In the genomic region with DNA sequence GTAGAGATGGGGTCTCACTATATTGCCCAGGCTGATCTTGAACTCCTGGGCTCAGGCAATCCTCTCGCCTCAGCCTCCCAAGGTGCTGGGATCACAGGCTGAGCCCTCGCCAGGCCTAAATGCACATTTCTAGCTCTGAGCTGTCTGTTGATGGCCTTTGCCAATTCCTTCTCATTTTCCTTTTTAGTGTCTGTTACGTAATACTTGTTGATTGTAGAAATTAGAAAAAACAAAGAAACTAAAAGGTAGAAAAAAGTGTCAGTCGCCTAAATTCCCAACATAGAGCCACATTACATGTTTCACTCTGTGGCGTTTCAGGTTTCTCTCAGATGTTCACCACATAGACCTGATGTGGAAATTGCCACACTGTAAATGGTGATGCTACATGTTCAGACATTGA, we compare ENCODE assay signal across 25 cellular contexts. TPM values are rescaled to one million over a fixed set of nuclear protein-coding genes. Genes with fewer than 3 reads are reported as not detected.
DNase-seq lines count a peak whose midpoint lies in the region; ATAC-seq, FAIRE-seq and TF ChIP-seq lines count a peak whose summit lies in the region.
"Had no signal": no experiment of that assay in that cellular context is flagged by ENCODE, and none has a peak within 500 bp of the region (broad histone marks: within the 10 kb centered on the region; RNA-seq: fewer than 3 reads in every experiment).

No MANE protein-coding gene starts in this region.

- H3K4me1 ChIP-seq in A549 (peaks cover 9% of the 10 kb centered on the region), Loucy (ENCODE audit: insufficient read depth, low read length, poor library complexity, severe bottlenecking) (peaks cover 31% of the 10 kb centered on the region)
- H3K4me1 ChIP-seq: BE2C had no signal

- H3K36me3 ChIP-seq in Loucy (ENCODE audit: insufficient read depth, low read length), result no peaks in the 10 kb centered on the region
- H3K36me3 ChIP-seq: BE2C had no signal

- no peak for TF ChIP-seq EP300 in A549 (IDR thresholded peaks at IDR 0.05)

- no peaks in the 10 kb centered on the region for H3K27me3 ChIP-seq in Loucy (ENCODE audit: insufficient read depth, low read length, poor library complexity, severe bottlenecking)

- H3F3A ChIP-seq in Loucy (ENCODE audit: low read depth), result no peaks in the 10 kb centered on the region

- DNase-seq in A549 (ENCODE audit: low read depth in 1 of 2, low spot score in 1 of 2) (no peak), AG20443 (ENCODE audit: low spot score) (peak; percentile 5), sciatic nerve (ENCODE audit: low spot score) (peak; percentile 10), HuH-7 (ENCODE audit: low spot score) (no peak), ecto neural progenitor cell (ENCODE audit: low spot score) (no peak), NCI-H2029 treated with DMSO at 0.1 percent for 48 hours (lab: John Stamatoyannopoulos, UW) (no peak)
- DNase-seq: AML-193; BE2C; CD4-positive, alpha-beta T cell; DMS 273 treated with DMSO at 0.1 percent for 48 hours; DMS79; EL; GDM1; H9; HFFc6 had no signal

- H3K27ac ChIP-seq in A549, result no peak overlapping the region
- H3K27ac ChIP-seq: BLaER1 treated with 17β-estradiol and CSF1 and Interleukin-3, amounts not matched to agents 10 nM and 100 nM had no signal

- H2AFZ ChIP-seq in Loucy (ENCODE audit: low read length), result no peak overlapping the region
- H2AFZ ChIP-seq: GM23338 had no signal

- no peaks in the 10 kb centered on the region for H4K20me1 ChIP-seq in Loucy (ENCODE audit: insufficient read depth, low read length, poor library complexity, severe bottlenecking)
- H4K20me1 ChIP-seq: BLaER1 treated with 17β-estradiol and CSF1 and Interleukin-3, amounts not matched to agents 10 nM and 100 nM had no signal

- intact Hi-C loops in sciatic nerve (cut with DNase I), result no loop called here

- WGBS in A549 (ENCODE audit: missing lambda C conversion rate), result 89% methylated on average over 5 of the region's 5 CpGs

- peak overlapping the region; percentile 62 for H3K9ac ChIP-seq in Loucy (ENCODE audit: low read depth, low read length, poor library complexity, severe bottlenecking)
- H3K9ac ChIP-seq: BLaER1 treated with 17β-estradiol and CSF1 and Interleukin-3, amounts not matched to agents 10 nM and 100 nM had no signal

- TF ChIP-seq CTCF in A549 (IDR thresholded peaks at IDR 0.05), result no peak
- no peak for TF ChIP-seq CTCF in Loucy (conservative IDR thresholded peaks at IDR 0.05; ENCODE audit: low read length)

- H3K4me3 ChIP-seq in A549, result no peak overlapping the region
- H3K4me3 ChIP-seq in Loucy (ENCODE audit: low read length, poor library complexity, severe bottlenecking), result no peak overlapping the region
- H3K4me3 ChIP-seq: BLaER1 treated with 17β-estradiol and CSF1 and Interleukin-3, amounts not matched to agents 10 nM and 100 nM; GM12878; GM23338 had no signal

- no peak for ATAC-seq in A549
- no peak for ATAC-seq in sciatic nerve
- ATAC-seq in HG03354 (IDR thresholded peaks at IDR 0.05; ENCODE audit: poor library complexity, severe bottlenecking, unreplicated experiment), result no peak
- ATAC-seq: GM12878, GM23338, HCT116 had no signal

- TF ChIP-seq RAD21 in A549 (conservative IDR thresholded peaks at IDR 0.05 in 1 of 2, IDR thresholded peaks at IDR 0.05 in 1 of 2), result no peak

- H3K9me3 ChIP-seq in A549 (no peaks in the 10 kb centered on the region), Loucy (ENCODE audit: insufficient read depth, low read depth, low read length) (no peaks in the 10 kb centered on the region)
- H3K9me3 ChIP-seq: BE2C had no signal

- FAIRE-seq in A549 (lab: Jason Lieb, UNC), result no peak
- FAIRE-seq: D721Med, GM12878, GM19239 had no signal

- POLR2A ChIA-PET in A549 (lab: Yijun Ruan, JAX), result no interaction called here

- no peaks in the 10 kb centered on the region for H3K79me2 ChIP-seq in Loucy (ENCODE audit: insufficient read depth, low read length)

- CTCF ChIA-PET in A549 (lab: Yijun Ruan, JAX), result interaction anchor here (0.8 to 1.9 kb wide), 7 partner anchors 11 to 106 kb away, joined by 3 to 7 read pairs (median 4); no protein-coding TSS in a partner anchor

- TF ChIP-seq POLR2A in A549 (IDR thresholded peaks at IDR 0.05; ENCODE audit: low read length), result no peak

- H3K9me2 ChIP-seq in Loucy (replicated peaks; ENCODE audit: low read depth, low read length), result no peaks in the 10 kb centered on the region

- H3K4me2 ChIP-seq in A549 (no peak overlapping the region), Loucy (ENCODE audit: low read depth, low read length, poor library complexity, severe bottlenecking) (no peak overlapping the region)
- H3K4me2 ChIP-seq: BLaER1 treated with 17β-estradiol and CSF1 and Interleukin-3, amounts not matched to agents 10 nM and 100 nM; GM23338 had no signal

TF ChIP-seq in A549, 52 proteins besides CTCF, POLR2A, EP300 and RAD21:
- TF ChIP-seq BHLHE40 (IDR thresholded peaks at IDR 0.05; ENCODE audit: low read depth, low read length) (no peak), CEBPB (IDR thresholded peaks at IDR 0.05) (peak; percentile 9 to 18; a peak in 2 of 4 replicates), ZSCAN20 (CRISPR knock-in tag; IDR thresholded peaks at IDR 0.05) (no peak)

RNA-seq across cellular contexts. Expression of a gene that starts 44.0 kb away (rescaled TPM):
- polyA plus RNA-seq in A549 (2011; rRNA removed), result 3.5 and 4.2 TPM in 2 replicates
- 5.7 and 9.7 TPM in 2 replicates for polyA plus RNA-seq in A549 (2012; cell fraction: cytosol; rRNA removed)
- polyA plus RNA-seq in A549 (2012; cell fraction: nucleus; rRNA removed), result 8.2 and 10.4 TPM in 2 replicates
- 1.6 to 2.5 TPM (median 1.7 TPM) in 3 replicates for polyA plus RNA-seq in A549 (2017; fragmentation: RNase III; extraction: RNeasy Plus Mini Kit Qiagen cat#74134 plus additional on column Dnase treatment)
- 5.3 and 6.4 TPM in 2 replicates for polyA minus RNA-seq in A549 (2011; rRNA and poly(A)+ RNA removed)
- 21.7 TPM for total RNA-seq in sciatic nerve
- total RNA-seq: A172, H4, HFFc6 had no signal

Comparison
In these comparisons a context has a peak if more than half of its experiments do, and no peak if none do; other contexts are left out.
1. DNase-seq: peak in AG20443 (single experiment) and sciatic nerve (single experiment); none in A549 (0 of 2), HuH-7 (single experiment), ecto neural progenitor cell (single experiment) and NCI-H2029 treated with DMSO at 0.1 percent for 48 hours (single experiment).